In the genomic region with DNA sequence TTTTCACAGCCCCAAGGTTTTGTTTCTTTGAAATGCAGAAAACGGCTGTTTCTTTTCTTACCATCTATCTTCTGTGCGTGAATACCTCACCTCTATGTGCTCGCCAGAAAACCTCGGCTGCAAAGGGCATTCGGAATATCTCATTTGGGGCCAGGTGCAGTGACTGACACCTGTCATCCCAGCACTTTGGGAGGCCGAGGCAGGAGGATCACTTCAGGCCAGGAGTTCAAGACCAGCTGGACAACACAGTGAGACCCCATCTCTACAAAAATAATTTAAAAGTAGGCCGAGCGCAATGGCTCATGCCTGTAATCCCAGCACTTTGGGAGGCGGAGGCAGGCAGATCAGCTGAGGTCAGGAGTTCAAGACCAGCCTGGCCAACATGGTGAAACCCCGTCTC, we compare ENCODE assay signal across 5 cellular contexts. TPM values are rescaled to one million over a fixed set of nuclear protein-coding genes. Genes with fewer than 3 reads are reported as not detected.
"Had no signal": no experiment of that assay in that cellular context is flagged by ENCODE, and none has a peak within 500 bp of the region (broad histone marks: within the 10 kb centered on the region; RNA-seq: fewer than 3 reads in every experiment).

No MANE protein-coding gene starts in this region.

RNA-seq across cellular contexts. Expression of gene GNG7, which starts 35.1 kb away (rescaled TPM):
- total RNA-seq: activated CD8-positive, alpha-beta memory T cell treated with anti-CD3 and anti-CD28 coated beads, Interleukin-2, amount 10 ng/mL, durations not matched to agents 7 days and 5 days; fibroblast of villous mesenchyme had no signal

RNA-seq across cellular contexts. Expression of gene DIRAS1, which starts 53.8 kb away (rescaled TPM):
- total RNA-seq: activated CD8-positive, alpha-beta memory T cell treated with anti-CD3 and anti-CD28 coated beads, Interleukin-2, amount 10 ng/mL, durations not matched to agents 7 days and 5 days; activated CD8-positive, alpha-beta T cell treated with anti-CD3 and anti-CD28 coated beads, Interleukin-2, amount 10 ng/mL, durations not matched to agents 7 days and 5 days; activated T-helper 1 cell treated with anti-CD3 and anti-CD28 coated beads, Interleukin-12 subunit alpha, Interleukin-12 subunit beta, Interleukin-2, Interleukin-4 antibody, amounts not matched to agents 30 ng/mL and 10 ng/mL and 1 ng/mL, durations not matched to agents 14 hours and 24 hours and 36 hours; ascending aorta had no signal
